ENCODE assay signal across 18 cellular contexts in genomic region chr20:17430515-17430914, GRCh38.
DNase-seq lines count a peak whose midpoint lies in the region; TF ChIP-seq lines count a peak whose summit lies in the region.
"Had no signal": no experiment of that assay in that cellular context is flagged by ENCODE, and none has a peak within 500 bp of the region (broad histone marks: within the 10 kb centered on the region; RNA-seq: fewer than 3 reads in every experiment).

No MANE protein-coding gene starts in this region.

- WGBS in stomach, 5 donors = 29 to 41% (median 32%) methylated on average over 2 of the region's 2 CpGs

- peaks cover 0 to 9% (median 0%) of the 10 kb centered on the region in 4 donors for H3K4me1 ChIP-seq in stomach
- H3K4me1 ChIP-seq: lower lobe of right lung, psoas muscle had no signal

- H3K27me3 ChIP-seq in stomach = peaks cover 0 to 21% (median 0%) of the 10 kb centered on the region in 3 donors

- no peak for TF ChIP-seq POLR2A in stomach (IDR thresholded peaks at IDR 0.05)

- no peak overlapping the region for H3K27ac ChIP-seq in stomach
- H3K27ac ChIP-seq: KMS-11, lower lobe of right lung, psoas muscle, thoracic aorta had no signal

- H3K4me3 ChIP-seq in stomach = no peak overlapping the region
- H3K4me3 ChIP-seq: GM12878, lower lobe of right lung, psoas muscle, thoracic aorta had no signal

- no peak for TF ChIP-seq CTCF in stomach (IDR thresholded peaks at IDR 0.05)

- no peaks in the 10 kb centered on the region for H3K36me3 ChIP-seq in stomach
- H3K36me3 ChIP-seq: lower lobe of right lung, thoracic aorta had no signal

- no peaks in the 10 kb centered on the region for H3K9me3 ChIP-seq in stomach
- H3K9me3 ChIP-seq: lower lobe of right lung, psoas muscle, thoracic aorta had no signal

- DNase-seq in NCI-H1092 treated with DMSO at 0.1 percent for 48 hours (lab: John Stamatoyannopoulos, UW) (peak; percentile 97), NCI-H2029 (lab: John Stamatoyannopoulos, UW) (peak; percentile 22), NCI-H748 (lab: John Stamatoyannopoulos, UW; ENCODE audit: unreplicated experiment) (peak; percentile 99), retina (peak; percentile 30), stomach (no peak), NK-92 (lab: John Stamatoyannopoulos, UW; ENCODE audit: unreplicated experiment) (no peak), RKO (ENCODE audit: low spot score) (no peak)
- DNase-seq: activated naive CD4-positive, alpha-beta T cell treated with anti-CD3 and anti-CD28 coated beads, Interleukin-2, amount 10 ng/mL, durations not matched to agents 7 days and 5 days; activated T-cell treated with anti-CD3 and anti-CD28 coated beads, Interleukin-2, amount 50 U/mL, for 72 hours; CD4-positive, alpha-beta T cell; DMS79 treated with DMSO at 0.1 percent for 48 hours; kidney; lower lobe of right lung; NCI-H524 treated with DMSO at 0.1 percent for 48 hours; psoas muscle had no signal

- no peak for TF ChIP-seq EP300 in stomach (IDR thresholded peaks at IDR 0.05)

- intact Hi-C loops in stomach (cut with DNase I; ENCODE audit: low total_unique reads) = loop anchor here (5.0 kb wide), 1 partner anchor 628 kb away; no protein-coding TSS in a partner anchor

Comparison
In these comparisons a context has a peak if more than half of its experiments do, and no peak if none do; other contexts are left out.
1. DNase-seq: peak in NCI-H1092 treated with DMSO at 0.1 percent for 48 hours (single experiment), NCI-H2029 (single experiment), NCI-H748 (single experiment) and retina (single experiment); none in stomach (single experiment), NK-92 (single experiment) and RKO (single experiment).